ENCODE assay signal across 14 cellular contexts in genomic region chr4:134628074-134628473, GRCh38.
"Had no signal": no experiment of that assay in that cellular context is flagged by ENCODE, and none has a peak within 500 bp of the region (broad histone marks: within the 10 kb centered on the region; RNA-seq: fewer than 3 reads in every experiment).

No MANE protein-coding gene starts in this region.

- H3K27ac ChIP-seq: breast epithelium, esophagus muscularis mucosa, heart left ventricle, left lung, ovary had no signal

- ATAC-seq: heart left ventricle, left lung had no signal

- H3K4me3 ChIP-seq: breast epithelium, esophagus muscularis mucosa, heart left ventricle, left lung, ovary had no signal

- H3K4me1 ChIP-seq: breast epithelium, heart left ventricle, left lung had no signal

- DNase-seq: activated CD4-positive, alpha-beta T cell treated with anti-CD3 and anti-CD28 coated beads, Interleukin-2, amount 50 U/mL, for 1 hour; activated naive CD4-positive, alpha-beta T cell treated with anti-CD3 and anti-CD28 coated beads, Interleukin-2, amount 50 U/mL, for 16 hours; activated T-cell treated with anti-CD3 and anti-CD28 coated beads for 4 hours; amniotic stem cell; dermis blood vessel endothelial cell; foreskin melanocyte; heart left ventricle; left lung; nephron progenitor cell; ovary; stimulated activated CD4-positive, alpha-beta T cell treated with anti-CD3 and anti-CD28 coated beads, Interleukin-4, amount 100 ng/mL, for 4 hours; T-helper 2 cell had no signal

- H3K9me3 ChIP-seq: breast epithelium, esophagus muscularis mucosa, heart left ventricle, left lung, ovary had no signal

- H3K27me3 ChIP-seq: breast epithelium, esophagus muscularis mucosa, heart left ventricle, left lung, ovary had no signal

- H3K36me3 ChIP-seq: breast epithelium, esophagus muscularis mucosa, heart left ventricle, left lung, ovary had no signal
